ENCODE assay signal across 9 cellular contexts in genomic region chr10:124035928-124036558, GRCh38. TPM values are rescaled to one million over a fixed set of nuclear protein-coding genes. Genes with fewer than 3 reads are reported as not detected.
DNase-seq lines count a peak whose midpoint lies in the region; ATAC-seq and TF ChIP-seq lines count a peak whose summit lies in the region.
"Had no signal": no experiment of that assay in that cellular context is flagged by ENCODE, and none has a peak within 500 bp of the region (broad histone marks: within the 10 kb centered on the region; RNA-seq: fewer than 3 reads in every experiment).

No MANE protein-coding gene starts in this region.

- TF ChIP-seq POLR2A in breast epithelium (IDR thresholded peaks at IDR 0.05): no peak

- DNase-seq in breast epithelium (ENCODE audit: low spot score in 2 of 2) (peak; percentile 55 to 61), MCF 10A (ENCODE audit: unreplicated experiment) (no peak), NOMO-1 (lab: John Stamatoyannopoulos, UW; ENCODE audit: unreplicated experiment in 2 of 2) (peak; percentile 94 to 97), choroid plexus epithelial cell (ENCODE audit: low read depth) (peak; percentile 11), hippocampal formation (lab: John Stamatoyannopoulos, UW) (no peak), foreskin fibroblast (no peak)
- DNase-seq in stimulated activated CD4-positive, alpha-beta T cell treated with anti-CD3 and anti-CD28 coated beads, Interleukin-4, amount 100 ng/mL, for 48 hours (ENCODE audit: low read depth in 2 of 2): peak; percentile 1 to 5

- H3K36me3 Mint-ChIP-seq in MCF 10A (ENCODE audit: insufficient read depth, unreplicated experiment): peaks cover 36% of the 10 kb centered on the region

- H3K4me1 ChIP-seq in breast epithelium: no peaks in the 10 kb centered on the region
- H3K4me1 ChIP-seq: uterus had no signal

- intact Hi-C loops in breast epithelium (cut with DNase I; ENCODE audit: low total_unique reads): no loop called here
- intact Hi-C loops in MCF 10A (cut with micrococcal nuclease): no loop called here

- POLR2A ChIA-PET in MCF 10A (lab: Yijun Ruan, JAX): interaction anchor here (0.6 kb wide), 1 partner anchor 71 kb away, joined by 3 read pairs; no protein-coding TSS in a partner anchor

- H3K9me3 ChIP-seq in breast epithelium: no peaks in the 10 kb centered on the region
- H3K9me3 ChIP-seq: uterus had no signal

- no TSS peak for BruUV-seq in MCF 10A (replicated peaks; lab: Mats Ljungman, UMichigan)

- TF ChIP-seq CTCF in breast epithelium (IDR thresholded peaks at IDR 0.05): no peak
- TF ChIP-seq CTCF in MCF 10A (IDR thresholded peaks at IDR 0.05; ENCODE audit: unreplicated experiment): no peak
- no peak for TF ChIP-seq CTCF in choroid plexus epithelial cell (conservative IDR thresholded peaks at IDR 0.05; ENCODE audit: low read depth, low read length)
- no peak for TF ChIP-seq CTCF in foreskin fibroblast (IDR thresholded peaks at IDR 0.05; ENCODE audit: low read depth, low read length)

- H3K4me3 Mint-ChIP-seq in MCF 10A (ENCODE audit: unreplicated experiment): no peak overlapping the region

- no peak overlapping the region for H3K27ac Mint-ChIP-seq in MCF 10A (ENCODE audit: low read depth, unreplicated experiment)

- H3K27me3 Mint-ChIP-seq in MCF 10A (ENCODE audit: insufficient read depth, unreplicated experiment): no peaks in the 10 kb centered on the region

- H3K4me1 Mint-ChIP-seq in MCF 10A (ENCODE audit: insufficient read depth, unreplicated experiment): peaks cover 7% of the 10 kb centered on the region

- no peaks in the 10 kb centered on the region for H3K27me3 ChIP-seq in breast epithelium
- H3K27me3 ChIP-seq: uterus had no signal

- no peak overlapping the region for H3K4me3 ChIP-seq in breast epithelium
- H3K4me3 ChIP-seq in choroid plexus epithelial cell (ENCODE audit: low read depth, low read length): no peak overlapping the region
- no peak overlapping the region for H3K4me3 ChIP-seq in foreskin fibroblast (ENCODE audit: low read depth in 1 of 2, low read length in 2 of 2)
- H3K4me3 ChIP-seq: uterus had no signal

- no peaks in the 10 kb centered on the region for H3K9me3 Mint-ChIP-seq in MCF 10A (ENCODE audit: unreplicated experiment)

- H3K36me3 ChIP-seq in breast epithelium: no peaks in the 10 kb centered on the region
- H3K36me3 ChIP-seq: uterus had no signal

- peak overlapping the region in 1 of 2 donors; percentile 43 for H3K27ac ChIP-seq in breast epithelium
- H3K27ac ChIP-seq: uterus had no signal

- CTCF ChIA-PET in MCF 10A (lab: Yijun Ruan, JAX): interaction anchor here (0.6 to 0.7 kb wide), 2 partner anchors 68 to 676 kb away, joined by 3 read pairs; no protein-coding TSS in a partner anchor

- ATAC-seq in HG02852 (IDR thresholded peaks at IDR 0.05; ENCODE audit: unreplicated experiment): peak; percentile 99

RNA-seq across cellular contexts. Expression of gene CHST15, which starts 57.4 kb away (rescaled TPM):
- total RNA-seq in breast epithelium: 10 to 100 TPM; 19.0 to 57.8 (median 56.4) TPM
- 32.8 and 38.8 TPM in 2 replicates for total RNA-seq in MCF 10A (2022)

Comparison
In these comparisons a context has a peak if more than half of its experiments do, and no peak if none do; other contexts are left out.
1. DNase-seq: peak in breast epithelium (2 of 2), NOMO-1 (2 of 2), choroid plexus epithelial cell (single experiment) and stimulated activated CD4-positive, alpha-beta T cell treated with anti-CD3 and anti-CD28 coated beads, Interleukin-4, amount 100 ng/mL, for 48 hours (2 of 2); none in MCF 10A (single experiment), hippocampal formation (0 of 2) and foreskin fibroblast (0 of 2).